2 cellular contexts compared by ENCODE assay signal in the genomic region with DNA sequence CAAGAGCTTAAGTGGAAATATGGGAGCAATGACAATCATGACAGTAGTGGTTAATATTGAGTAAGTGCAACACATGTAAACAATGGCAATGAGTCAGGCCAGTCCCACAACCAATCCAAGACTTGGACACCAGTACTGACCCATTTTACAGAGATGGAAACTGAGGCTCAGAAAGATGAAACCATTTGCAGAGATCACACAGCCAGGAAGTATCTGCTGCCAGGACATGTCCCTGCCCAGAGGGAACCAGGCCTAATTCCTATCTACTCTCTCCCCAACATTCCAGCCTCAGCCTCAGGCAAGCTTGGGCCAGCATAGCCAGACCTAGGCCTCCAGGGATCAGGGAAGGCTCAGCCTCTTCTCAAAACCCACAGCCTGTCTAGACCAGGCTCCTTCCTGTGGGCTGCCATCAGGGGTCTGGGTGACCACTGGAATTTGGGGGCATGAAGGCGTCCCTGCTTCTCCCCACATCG.
TF ChIP-seq lines count a peak whose summit lies in the region.

No MANE protein-coding gene starts in this region.

TF ChIP-seq in A549, 52 proteins besides CTCF, POLR2A, EP300 and RAD21 (continued from another document):
- no peak for TF ChIP-seq TFCP2L1 (CRISPR knock-in tag; IDR thresholded peaks at IDR 0.05)
- TF ChIP-seq, protein P1, sequence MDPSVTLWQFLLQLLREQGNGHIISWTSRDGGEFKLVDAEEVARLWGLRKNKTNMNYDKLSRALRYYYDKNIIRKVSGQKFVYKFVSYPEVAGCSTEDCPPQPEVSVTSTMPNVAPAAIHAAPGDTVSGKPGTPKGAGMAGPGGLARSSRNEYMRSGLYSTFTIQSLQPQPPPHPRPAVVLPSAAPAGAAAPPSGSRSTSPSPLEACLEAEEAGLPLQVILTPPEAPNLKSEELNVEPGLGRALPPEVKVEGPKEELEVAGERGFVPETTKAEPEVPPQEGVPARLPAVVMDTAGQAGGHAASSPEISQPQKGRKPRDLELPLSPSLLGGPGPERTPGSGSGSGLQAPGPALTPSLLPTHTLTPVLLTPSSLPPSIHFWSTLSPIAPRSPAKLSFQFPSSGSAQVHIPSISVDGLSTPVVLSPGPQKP (IDR thresholded peaks at IDR 0.05; ENCODE audit: low read depth, low read length), result no peak
- no peak for TF ChIP-seq NFE2L2 (conservative IDR thresholded peaks at IDR 0.05; ENCODE audit: low read length)
- no peak for TF ChIP-seq MAZ (IDR thresholded peaks at IDR 0.05; ENCODE audit: borderline replicate concordance, low read depth, low read length)
- TF ChIP-seq, protein P2, sequence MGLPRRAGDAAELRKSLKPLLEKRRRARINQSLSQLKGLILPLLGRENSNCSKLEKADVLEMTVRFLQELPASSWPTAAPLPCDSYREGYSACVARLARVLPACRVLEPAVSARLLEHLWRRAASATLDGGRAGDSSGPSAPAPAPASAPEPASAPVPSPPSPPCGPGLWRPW (IDR thresholded peaks at IDR 0.05), result no peak
- TF ChIP-seq HMGXB4 (CRISPR knock-in tag; IDR thresholded peaks at IDR 0.05; ENCODE audit: borderline replicate concordance), result no peak
- TF ChIP-seq POLR2AphosphoS2 (conservative IDR thresholded peaks at IDR 0.05; ENCODE audit: low read length), result no peak
- TF ChIP-seq, protein P3, sequence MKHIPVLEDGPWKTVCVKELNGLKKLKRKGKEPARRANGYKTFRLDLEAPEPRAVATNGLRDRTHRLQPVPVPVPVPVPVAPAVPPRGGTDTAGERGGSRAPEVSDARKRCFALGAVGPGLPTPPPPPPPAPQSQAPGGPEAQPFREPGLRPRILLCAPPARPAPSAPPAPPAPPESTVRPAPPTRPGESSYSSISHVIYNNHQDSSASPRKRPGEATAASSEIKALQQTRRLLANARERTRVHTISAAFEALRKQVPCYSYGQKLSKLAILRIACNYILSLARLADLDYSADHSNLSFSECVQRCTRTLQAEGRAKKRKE (CRISPR knock-in tag; IDR thresholded peaks at IDR 0.05; ENCODE audit: low read depth), result no peak
- no peak for TF ChIP-seq RCOR1 (IDR thresholded peaks at IDR 0.05; ENCODE audit: low read depth, low read length)
- no peak for TF ChIP-seq JUNB (IDR thresholded peaks at IDR 0.05)
- no peak for TF ChIP-seq ZNF302 (CRISPR knock-in tag; IDR thresholded peaks at IDR 0.05)
- no peak for TF ChIP-seq PBX3 (IDR thresholded peaks at IDR 0.05)
- TF ChIP-seq HOXB5 (CRISPR knock-in tag; IDR thresholded peaks at IDR 0.05), result no peak
- no peak for TF ChIP-seq NR3C1 (IDR thresholded peaks at IDR 0.05)
- no peak for TF ChIP-seq RARB (CRISPR knock-in tag; IDR thresholded peaks at IDR 0.05)
- no peak for TF ChIP-seq KDM5A (IDR thresholded peaks at IDR 0.05)
- TF ChIP-seq, protein P4, sequence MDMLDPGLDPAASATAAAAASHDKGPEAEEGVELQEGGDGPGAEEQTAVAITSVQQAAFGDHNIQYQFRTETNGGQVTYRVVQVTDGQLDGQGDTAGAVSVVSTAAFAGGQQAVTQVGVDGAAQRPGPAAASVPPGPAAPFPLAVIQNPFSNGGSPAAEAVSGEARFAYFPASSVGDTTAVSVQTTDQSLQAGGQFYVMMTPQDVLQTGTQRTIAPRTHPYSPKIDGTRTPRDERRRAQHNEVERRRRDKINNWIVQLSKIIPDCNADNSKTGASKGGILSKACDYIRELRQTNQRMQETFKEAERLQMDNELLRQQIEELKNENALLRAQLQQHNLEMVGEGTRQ (IDR thresholded peaks at IDR 0.05), result no peak
TF ChIP-seq in A549: peak in this region for 0.

TF ChIP-seq in GM23338, 12 proteins besides CTCF, POLR2A, EP300 and RAD21 (continued from another document):
- no peak for TF ChIP-seq CREB1 (CRISPR knock-in tag; IDR thresholded peaks at IDR 0.05; ENCODE audit: low read depth)
- TF ChIP-seq, protein P5, sequence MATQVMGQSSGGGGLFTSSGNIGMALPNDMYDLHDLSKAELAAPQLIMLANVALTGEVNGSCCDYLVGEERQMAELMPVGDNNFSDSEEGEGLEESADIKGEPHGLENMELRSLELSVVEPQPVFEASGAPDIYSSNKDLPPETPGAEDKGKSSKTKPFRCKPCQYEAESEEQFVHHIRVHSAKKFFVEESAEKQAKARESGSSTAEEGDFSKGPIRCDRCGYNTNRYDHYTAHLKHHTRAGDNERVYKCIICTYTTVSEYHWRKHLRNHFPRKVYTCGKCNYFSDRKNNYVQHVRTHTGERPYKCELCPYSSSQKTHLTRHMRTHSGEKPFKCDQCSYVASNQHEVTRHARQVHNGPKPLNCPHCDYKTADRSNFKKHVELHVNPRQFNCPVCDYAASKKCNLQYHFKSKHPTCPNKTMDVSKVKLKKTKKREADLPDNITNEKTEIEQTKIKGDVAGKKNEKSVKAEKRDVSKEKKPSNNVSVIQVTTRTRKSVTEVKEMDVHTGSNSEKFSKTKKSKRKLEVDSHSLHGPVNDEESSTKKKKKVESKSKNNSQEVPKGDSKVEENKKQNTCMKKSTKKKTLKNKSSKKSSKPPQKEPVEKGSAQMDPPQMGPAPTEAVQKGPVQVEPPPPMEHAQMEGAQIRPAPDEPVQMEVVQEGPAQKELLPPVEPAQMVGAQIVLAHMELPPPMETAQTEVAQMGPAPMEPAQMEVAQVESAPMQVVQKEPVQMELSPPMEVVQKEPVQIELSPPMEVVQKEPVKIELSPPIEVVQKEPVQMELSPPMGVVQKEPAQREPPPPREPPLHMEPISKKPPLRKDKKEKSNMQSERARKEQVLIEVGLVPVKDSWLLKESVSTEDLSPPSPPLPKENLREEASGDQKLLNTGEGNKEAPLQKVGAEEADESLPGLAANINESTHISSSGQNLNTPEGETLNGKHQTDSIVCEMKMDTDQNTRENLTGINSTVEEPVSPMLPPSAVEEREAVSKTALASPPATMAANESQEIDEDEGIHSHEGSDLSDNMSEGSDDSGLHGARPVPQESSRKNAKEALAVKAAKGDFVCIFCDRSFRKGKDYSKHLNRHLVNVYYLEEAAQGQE (IDR thresholded peaks at IDR 0.05; ENCODE audit: unreplicated experiment), result no peak
- no peak for TF ChIP-seq ZNF114 (CRISPR knock-in tag; IDR thresholded peaks at IDR 0.05)
- TF ChIP-seq EZH2 (IDR thresholded peaks at IDR 0.05; ENCODE audit: low read depth, unreplicated experiment), result no peak
- TF ChIP-seq JUNB (IDR thresholded peaks at IDR 0.05; ENCODE audit: unreplicated experiment), result no peak
- TF ChIP-seq NANOG (IDR thresholded peaks at IDR 0.05; ENCODE audit: borderline replicate concordance), result no peak
- TF ChIP-seq ETS1 (IDR thresholded peaks at IDR 0.05), result no peak
- no peak for TF ChIP-seq POLR2AphosphoS5 (IDR thresholded peaks at IDR 0.05; ENCODE audit: low read depth)
- TF ChIP-seq, protein P6, sequence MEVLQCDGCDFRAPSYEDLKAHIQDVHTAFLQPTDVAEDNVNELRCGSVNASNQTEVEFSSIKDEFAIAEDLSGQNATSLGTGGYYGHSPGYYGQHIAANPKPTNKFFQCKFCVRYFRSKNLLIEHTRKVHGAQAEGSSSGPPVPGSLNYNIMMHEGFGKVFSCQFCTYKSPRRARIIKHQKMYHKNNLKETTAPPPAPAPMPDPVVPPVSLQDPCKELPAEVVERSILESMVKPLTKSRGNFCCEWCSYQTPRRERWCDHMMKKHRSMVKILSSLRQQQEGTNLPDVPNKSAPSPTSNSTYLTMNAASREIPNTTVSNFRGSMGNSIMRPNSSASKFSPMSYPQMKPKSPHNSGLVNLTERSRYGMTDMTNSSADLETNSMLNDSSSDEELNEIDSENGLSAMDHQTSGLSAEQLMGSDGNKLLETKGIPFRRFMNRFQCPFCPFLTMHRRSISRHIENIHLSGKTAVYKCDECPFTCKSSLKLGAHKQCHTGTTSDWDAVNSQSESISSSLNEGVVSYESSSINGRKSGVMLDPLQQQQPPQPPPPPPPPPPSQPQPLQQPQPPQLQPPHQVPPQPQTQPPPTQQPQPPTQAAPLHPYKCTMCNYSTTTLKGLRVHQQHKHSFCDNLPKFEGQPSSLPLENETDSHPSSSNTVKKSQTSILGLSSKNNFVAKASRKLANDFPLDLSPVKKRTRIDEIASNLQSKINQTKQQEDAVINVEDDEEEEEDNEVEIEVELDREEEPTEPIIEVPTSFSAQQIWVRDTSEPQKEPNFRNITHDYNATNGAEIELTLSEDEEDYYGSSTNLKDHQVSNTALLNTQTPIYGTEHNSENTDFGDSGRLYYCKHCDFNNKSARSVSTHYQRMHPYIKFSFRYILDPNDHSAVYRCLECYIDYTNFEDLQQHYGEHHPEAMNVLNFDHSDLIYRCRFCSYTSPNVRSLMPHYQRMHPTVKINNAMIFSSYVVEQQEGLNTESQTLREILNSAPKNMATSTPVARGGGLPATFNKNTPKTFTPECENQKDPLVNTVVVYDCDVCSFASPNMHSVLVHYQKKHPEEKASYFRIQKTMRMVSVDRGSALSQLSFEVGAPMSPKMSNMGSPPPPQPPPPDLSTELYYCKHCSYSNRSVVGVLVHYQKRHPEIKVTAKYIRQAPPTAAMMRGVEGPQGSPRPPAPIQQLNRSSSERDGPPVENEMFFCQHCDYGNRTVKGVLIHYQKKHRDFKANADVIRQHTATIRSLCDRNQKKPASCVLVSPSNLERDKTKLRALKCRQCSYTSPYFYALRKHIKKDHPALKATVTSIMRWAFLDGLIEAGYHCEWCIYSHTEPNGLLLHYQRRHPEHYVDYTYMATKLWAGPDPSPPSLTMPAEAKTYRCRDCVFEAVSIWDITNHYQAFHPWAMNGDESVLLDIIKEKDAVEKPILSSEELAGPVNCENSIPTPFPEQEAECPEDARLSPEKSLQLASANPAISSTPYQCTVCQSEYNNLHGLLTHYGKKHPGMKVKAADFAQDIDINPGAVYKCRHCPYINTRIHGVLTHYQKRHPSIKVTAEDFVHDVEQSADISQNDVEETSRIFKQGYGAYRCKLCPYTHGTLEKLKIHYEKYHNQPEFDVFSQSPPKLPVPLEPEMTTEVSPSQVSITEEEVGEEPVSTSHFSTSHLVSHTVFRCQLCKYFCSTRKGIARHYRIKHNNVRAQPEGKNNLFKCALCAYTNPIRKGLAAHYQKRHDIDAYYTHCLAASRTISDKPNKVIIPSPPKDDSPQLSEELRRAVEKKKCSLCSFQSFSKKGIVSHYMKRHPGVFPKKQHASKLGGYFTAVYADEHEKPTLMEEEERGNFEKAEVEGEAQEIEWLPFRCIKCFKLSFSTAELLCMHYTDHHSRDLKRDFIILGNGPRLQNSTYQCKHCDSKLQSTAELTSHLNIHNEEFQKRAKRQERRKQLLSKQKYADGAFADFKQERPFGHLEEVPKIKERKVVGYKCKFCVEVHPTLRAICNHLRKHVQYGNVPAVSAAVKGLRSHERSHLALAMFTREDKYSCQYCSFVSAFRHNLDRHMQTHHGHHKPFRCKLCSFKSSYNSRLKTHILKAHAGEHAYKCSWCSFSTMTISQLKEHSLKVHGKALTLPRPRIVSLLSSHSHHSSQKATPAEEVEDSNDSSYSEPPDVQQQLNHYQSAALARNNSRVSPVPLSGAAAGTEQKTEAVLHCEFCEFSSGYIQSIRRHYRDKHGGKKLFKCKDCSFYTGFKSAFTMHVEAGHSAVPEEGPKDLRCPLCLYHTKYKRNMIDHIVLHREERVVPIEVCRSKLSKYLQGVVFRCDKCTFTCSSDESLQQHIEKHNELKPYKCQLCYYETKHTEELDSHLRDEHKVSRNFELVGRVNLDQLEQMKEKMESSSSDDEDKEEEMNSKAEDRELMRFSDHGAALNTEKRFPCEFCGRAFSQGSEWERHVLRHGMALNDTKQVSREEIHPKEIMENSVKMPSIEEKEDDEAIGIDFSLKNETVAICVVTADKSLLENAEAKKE (CRISPR knock-in tag; IDR thresholded peaks at IDR 0.05), result no peak
